Comparison of ENCODE assay signal across 8 cellular contexts in the genomic region with DNA sequence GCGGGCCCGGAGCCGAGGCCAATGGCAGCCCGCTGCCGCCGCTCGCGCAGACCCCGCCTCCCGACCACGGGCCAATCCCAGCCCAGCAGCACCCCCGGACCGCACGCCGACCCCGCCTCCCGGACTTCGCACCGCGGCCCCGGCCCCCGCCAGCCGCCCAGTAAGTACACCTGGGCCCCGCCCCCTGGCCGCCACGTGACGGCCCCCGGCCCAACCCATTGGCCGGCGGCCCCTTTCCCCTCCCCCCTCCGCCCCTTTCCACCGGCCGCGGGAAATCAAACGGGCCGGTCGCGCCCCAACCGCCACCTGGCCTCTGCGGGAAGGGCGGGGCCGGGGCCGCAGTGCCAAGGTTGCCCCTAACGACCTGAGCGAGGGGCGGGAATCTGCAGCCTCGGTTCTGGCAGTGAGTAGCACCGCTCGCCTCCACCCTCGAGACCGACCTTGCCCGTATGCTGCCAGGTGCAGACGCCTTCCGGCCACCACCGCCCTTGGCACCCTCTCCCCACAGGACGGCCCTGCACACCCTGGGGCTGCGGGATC. TPM values are rescaled to one million over a fixed set of nuclear protein-coding genes. Genes with fewer than 3 reads are reported as not detected.
A peak's percentile ranks its signal among the peaks of the same experiment; 100 is the strongest.
DNase-seq lines count a peak whose midpoint lies in the region; ATAC-seq and TF ChIP-seq lines count a peak whose summit lies in the region.

Gene YBX2 (minus strand): TSS at position 26 of the 540 bp plus-strand sequence. CDS start 139 bp downstream, outside the sequence.

- no peak for TF ChIP-seq CTCF in CD14-positive monocyte (IDR thresholded peaks at IDR 0.05)
- no peak for TF ChIP-seq CTCF in foreskin keratinocyte (conservative IDR thresholded peaks at IDR 0.05)
- no peak for TF ChIP-seq CTCF in parathyroid adenoma (IDR thresholded peaks at IDR 0.05)

- peaks cover 65 to 87% (median 71%) of the 10 kb centered on the region in 3 donors for H3K27me3 Mint-ChIP-seq in CD14-positive monocyte (ENCODE audit: low read depth in 3 of 3)
- peaks cover 23% of the 10 kb centered on the region for H3K27me3 Mint-ChIP-seq in activated T-cell treated with anti-CD3 and anti-CD28 coated beads, Interleukin-2, amount 50 U/mL, for 72 hours (ENCODE audit: low read depth)

- H3K4me3 Mint-ChIP-seq in CD14-positive monocyte = peak within 1 kb of the TSS; percentile 39 to 89
- peak within 1 kb of the TSS; percentile 93 for H3K4me3 Mint-ChIP-seq in activated T-cell treated with anti-CD3 and anti-CD28 coated beads, Interleukin-2, amount 50 U/mL, for 72 hours

- H3K36me3 Mint-ChIP-seq in CD14-positive monocyte = peaks cover 0 to 6% of the 10 kb centered on the region in 2 donors
- H3K36me3 Mint-ChIP-seq in activated T-cell treated with anti-CD3 and anti-CD28 coated beads, Interleukin-2, amount 50 U/mL, for 72 hours (ENCODE audit: insufficient read depth in 2 of 2) = no peaks in the 10 kb centered on the region

- DNase-seq in CD14-positive monocyte (ENCODE audit: low spot score) (no peak), NOMO-1 (lab: John Stamatoyannopoulos, UW; ENCODE audit: unreplicated experiment in 2 of 2) (peak; percentile 58 to 78), foreskin keratinocyte (no peak), aorta (peak; percentile 67 to 85)
- DNase-seq in activated T-cell treated with anti-CD3 and anti-CD28 coated beads, Interleukin-2, amount 50 U/mL, for 72 hours = peak; percentile 91 to 95

- peak within 1 kb of the TSS; percentile 63 for H3K4me2 ChIP-seq in parathyroid adenoma (ENCODE audit: low read length)

- peaks cover 0 to 23% (median 12%) of the 10 kb centered on the region in 7 donors for H3K9me3 Mint-ChIP-seq in CD14-positive monocyte
- no peaks in the 10 kb centered on the region for H3K9me3 Mint-ChIP-seq in activated T-cell treated with anti-CD3 and anti-CD28 coated beads, Interleukin-2, amount 50 U/mL, for 72 hours

- H3K27me3 ChIP-seq in foreskin keratinocyte (peaks cover 45% of the 10 kb centered on the region), parathyroid adenoma (ENCODE audit: control insufficient read depth, insufficient read depth, low read length) (no peaks in the 10 kb centered on the region), aorta (ENCODE audit: control insufficient read depth in 1 of 2, insufficient read depth in 2 of 2, low read length in 1 of 2) (peaks cover 0 to 2% of the 10 kb centered on the region in 2 donors)

- no peaks in the 10 kb centered on the region for H3K79me2 ChIP-seq in parathyroid adenoma

- H3K9me3 ChIP-seq in parathyroid adenoma (ENCODE audit: control insufficient read depth, low read length) (no peaks in the 10 kb centered on the region), aorta (ENCODE audit: control insufficient read depth, low read length) (no peaks in the 10 kb centered on the region)

- ATAC-seq in HG03045 (IDR thresholded peaks at IDR 0.05; ENCODE audit: unreplicated experiment) (peak; percentile 57), foreskin keratinocyte (peak; percentile 71), aorta (ENCODE audit: low FRiP score) (peak; percentile 17), HG02678 (IDR thresholded peaks at IDR 0.05; ENCODE audit: unreplicated experiment) (no peak)
- ATAC-seq in activated T-cell treated with anti-CD3 and anti-CD28 coated beads, Interleukin-2, amount 50 U/mL, for 72 hours (replicated peaks in 1 of 2) = peak; percentile 89 to 92

- H3K36me3 ChIP-seq in parathyroid adenoma (ENCODE audit: control insufficient read depth, insufficient read depth, low read length) (no peaks in the 10 kb centered on the region), aorta (ENCODE audit: control insufficient read depth in 1 of 2, insufficient read depth in 2 of 2, low read length in 1 of 2) (no peaks in the 10 kb centered on the region)

- no peaks in the 10 kb centered on the region for H3K4me1 ChIP-seq in foreskin keratinocyte
- H3K4me1 ChIP-seq in parathyroid adenoma = peaks cover 13% of the 10 kb centered on the region
- H3K4me1 ChIP-seq in aorta (ENCODE audit: control insufficient read depth in 1 of 2, insufficient read depth in 2 of 2, low read length in 2 of 2) = no peaks in the 10 kb centered on the region

- peaks cover 24% of the 10 kb centered on the region for H3K4me1 Mint-ChIP-seq in CD14-positive monocyte
- peaks cover 21% of the 10 kb centered on the region for H3K4me1 Mint-ChIP-seq in activated T-cell treated with anti-CD3 and anti-CD28 coated beads, Interleukin-2, amount 50 U/mL, for 72 hours (ENCODE audit: low read depth)

- peak within 1 kb of the TSS; percentile 65 for H2AFZ ChIP-seq in parathyroid adenoma

- H3K27ac ChIP-seq in foreskin keratinocyte = no peak within 1 kb of the TSS
- H3K27ac ChIP-seq in parathyroid adenoma = no peak within 1 kb of the TSS
- no peak within 1 kb of the TSS for H3K27ac ChIP-seq in aorta (ENCODE audit: low read depth in 1 of 2, low read length in 2 of 2)

- intact Hi-C loops in CD14-positive monocyte (cut with micrococcal nuclease) (loop anchor here (5.0 kb wide), 2 partner anchors 72 to 252 kb away; partner anchors contain the start of gene SLC16A11 (in 1 of the 2)), aorta (cut with DNase I) (loop anchor here in 1 of 2 donors (5.0 to 10.0 kb wide), 2 partner anchors 42 to 250 kb away; partner anchors contain the start of genes CTDNEP1, ELP5 and SLC16A11)

- H3K9ac ChIP-seq in parathyroid adenoma = no peak within 1 kb of the TSS

- 2% methylated on average over 37 to 57 of the region's 57 CpGs for WGBS in aorta, 2 donors

- H3K4me3 ChIP-seq in parathyroid adenoma (ENCODE audit: low read depth, low read length) = peak within 1 kb of the TSS; percentile 30
- peak within 1 kb of the TSS in 1 of 2 donors; percentile 9 for H3K4me3 ChIP-seq in aorta (ENCODE audit: low read length in 2 of 2)

- H3K27ac Mint-ChIP-seq in CD14-positive monocyte = peak within 1 kb of the TSS in 1 of 7 donors; percentile 46
- peak within 1 kb of the TSS; percentile 90 for H3K27ac Mint-ChIP-seq in activated T-cell treated with anti-CD3 and anti-CD28 coated beads, Interleukin-2, amount 50 U/mL, for 72 hours

RNA-seq across cellular contexts. Expression of gene YBX2, which starts in this region (rescaled TPM):
- not detected for polyA plus RNA-seq in CD14-positive monocyte
- 1 to 10 TPM; 3.6 to 9.5 TPM for total RNA-seq in activated T-cell treated with anti-CD3 and anti-CD28 coated beads, Interleukin-2, amount 50 U/mL, for 72 hours
- total RNA-seq in foreskin keratinocyte = 0.32 and 0.88 TPM in 2 replicates
- polyA plus RNA-seq in foreskin keratinocyte = 0.36 and 0.57 TPM in 2 replicates
- total RNA-seq in aorta = under 1 TPM; 0.10 to 0.60 TPM
- polyA plus RNA-seq in aorta = 1 to 10 TPM in 1 of 2 donors, not detected in 1; 5.6 TPM

Comparison
In these comparisons a context has a peak if more than half of its experiments do, and no peak if none do; other contexts are left out.
1. Peak in ATAC-seq in foreskin keratinocyte; RNA of the gene not detected or under 1 TPM.
2. DNase-seq: peak in NOMO-1 (2 of 2), activated T-cell treated with anti-CD3 and anti-CD28 coated beads, Interleukin-2, amount 50 U/mL, for 72 hours (2 of 2) and aorta (2 of 2); none in CD14-positive monocyte (single experiment) and foreskin keratinocyte (0 of 2).